8 cellular contexts compared by ENCODE assay signal in genomic region chr6:16711551-16712249, GRCh38. TPM values are rescaled to one million over a fixed set of nuclear protein-coding genes. Genes with fewer than 3 reads are reported as not detected.
DNase-seq lines count a peak whose midpoint lies in the region; ATAC-seq and TF ChIP-seq lines count a peak whose summit lies in the region.

No MANE protein-coding gene starts in this region.

- H3K9me3 ChIP-seq in parathyroid adenoma (ENCODE audit: control insufficient read depth, low read length) = no peaks in the 10 kb centered on the region

- H3K4me3 ChIP-seq in parathyroid adenoma (ENCODE audit: low read depth, low read length) = no peak overlapping the region

- H3K4me1 Mint-ChIP-seq in activated naive CD4-positive, alpha-beta T cell treated with anti-CD3 and anti-CD28 coated beads, Interleukin-2, amount 10 ng/mL, durations not matched to agents 7 days and 5 days = peaks cover 41% of the 10 kb centered on the region

- peak overlapping the region; percentile 34 for H2AFZ ChIP-seq in parathyroid adenoma

- H3K4me1 ChIP-seq in parathyroid adenoma = peaks cover 15% of the 10 kb centered on the region

- CTCF ChIA-PET in activated naive CD4-positive, alpha-beta T cell treated with anti-CD3 and anti-CD28 coated beads, Interleukin-2, amount 10 ng/mL, durations not matched to agents 7 days and 5 days (lab: Charles Lee) = interaction anchor here (0.9 to 1.4 kb wide), 2 partner anchors 11 to 23 kb away, joined by 3 read pairs; no protein-coding TSS in a partner anchor

- H3K9me3 Mint-ChIP-seq in activated naive CD4-positive, alpha-beta T cell treated with anti-CD3 and anti-CD28 coated beads, Interleukin-2, amount 10 ng/mL, durations not matched to agents 7 days and 5 days = no peaks in the 10 kb centered on the region

- H3K36me3 Mint-ChIP-seq in activated naive CD4-positive, alpha-beta T cell treated with anti-CD3 and anti-CD28 coated beads, Interleukin-2, amount 10 ng/mL, durations not matched to agents 7 days and 5 days = peaks cover 16% of the 10 kb centered on the region

- no peaks in the 10 kb centered on the region for H3K27me3 Mint-ChIP-seq in activated naive CD4-positive, alpha-beta T cell treated with anti-CD3 and anti-CD28 coated beads, Interleukin-2, amount 10 ng/mL, durations not matched to agents 7 days and 5 days

- ATAC-seq in GM18511 (IDR thresholded peaks at IDR 0.05; ENCODE audit: unreplicated experiment) (peak; percentile 22), HG03196 (IDR thresholded peaks at IDR 0.05; ENCODE audit: unreplicated experiment) (no peak)

- H3K4me2 ChIP-seq in parathyroid adenoma (ENCODE audit: low read length) = no peak overlapping the region

- peak overlapping the region; percentile 49 for H3K4me3 Mint-ChIP-seq in activated naive CD4-positive, alpha-beta T cell treated with anti-CD3 and anti-CD28 coated beads, Interleukin-2, amount 10 ng/mL, durations not matched to agents 7 days and 5 days

- H3K9ac ChIP-seq in parathyroid adenoma = no peak overlapping the region

- no peak for TF ChIP-seq CTCF in parathyroid adenoma (IDR thresholded peaks at IDR 0.05)

- no peaks in the 10 kb centered on the region for H3K36me3 ChIP-seq in parathyroid adenoma (ENCODE audit: control insufficient read depth, insufficient read depth, low read length)

- H3K27ac Mint-ChIP-seq in activated naive CD4-positive, alpha-beta T cell treated with anti-CD3 and anti-CD28 coated beads, Interleukin-2, amount 10 ng/mL, durations not matched to agents 7 days and 5 days = peak overlapping the region; percentile 66

- no peak overlapping the region for H3K27ac ChIP-seq in parathyroid adenoma

- no peaks in the 10 kb centered on the region for H3K27me3 ChIP-seq in parathyroid adenoma (ENCODE audit: control insufficient read depth, insufficient read depth, low read length)

- peaks cover 11% of the 10 kb centered on the region for H3K79me2 ChIP-seq in parathyroid adenoma

- DNase-seq in HT-29 (ENCODE audit: low spot score) (peak; percentile 75), NOMO-1 treated with DMSO at 0.1 percent for 48 hours (lab: John Stamatoyannopoulos, UW; ENCODE audit: unreplicated experiment) (no peak), nucleus accumbens (lab: John Stamatoyannopoulos, UW) (no peak), epidermal melanocyte (ENCODE audit: insufficient read length, low spot score) (no peak)
- DNase-seq in activated naive CD4-positive, alpha-beta T cell treated with anti-CD3 and anti-CD28 coated beads, Interleukin-2, amount 10 ng/mL, durations not matched to agents 7 days and 5 days = no peak

RNA-seq across cellular contexts. Expression of gene ATXN1, which starts 49.6 kb away (rescaled TPM):
- 33.2 and 39.1 TPM in 2 replicates for total RNA-seq in HT-29 (2014; rRNA removed; shearing (Covaris generic))
